ENCODE assay signal across 8 cellular contexts in the genomic region with DNA sequence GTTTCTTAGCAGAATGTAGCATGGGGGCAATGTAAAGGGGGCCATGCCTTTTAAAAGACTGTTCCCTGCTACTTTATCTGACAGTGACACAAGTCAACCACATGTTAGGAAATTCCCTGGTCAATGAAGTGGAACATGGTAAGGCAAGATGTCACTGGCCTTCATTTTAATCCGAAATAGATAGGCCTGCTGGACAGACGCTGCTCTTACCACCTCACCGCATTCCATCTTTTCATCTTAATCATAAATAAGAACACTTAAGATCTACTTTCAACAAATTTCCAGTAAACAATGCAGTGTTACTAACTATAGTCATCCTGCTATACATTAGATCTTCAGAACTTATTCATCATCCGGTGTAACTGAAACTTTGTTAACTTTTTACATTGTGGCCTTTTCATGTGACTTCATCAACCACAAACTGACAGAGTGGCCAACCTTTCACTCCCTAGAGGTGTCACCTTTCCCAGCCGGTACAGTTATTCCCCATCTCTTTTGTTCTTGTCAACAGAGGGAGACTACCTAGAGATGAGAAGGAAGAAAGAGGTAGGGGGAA. TPM values are rescaled to one million over a fixed set of nuclear protein-coding genes. Genes with fewer than 3 reads are reported as not detected.
DNase-seq lines count a peak whose midpoint lies in the region; ATAC-seq and TF ChIP-seq lines count a peak whose summit lies in the region.

No MANE protein-coding gene starts in this region.

- TF ChIP-seq EP300 in esophagus muscularis mucosa (IDR thresholded peaks at IDR 0.05): no peak

- H3K4me3 Mint-ChIP-seq in activated naive CD8-positive, alpha-beta T cell treated with anti-CD3 and anti-CD28 coated beads for 36 hours: no peak overlapping the region
- H3K4me3 Mint-ChIP-seq in CD4-positive, alpha-beta memory T cell: peak overlapping the region in 1 of 8 donors; percentile 28

- DNase-seq in Daoy (ENCODE audit: low read depth): peak; percentile 71
- DNase-seq in activated naive CD8-positive, alpha-beta T cell treated with anti-CD3 and anti-CD28 coated beads for 36 hours: peak; percentile 17
- DNase-seq in T-helper 9 cell: no peak
- no peak for DNase-seq in caudate nucleus (lab: John Stamatoyannopoulos, UW)
- no peak for DNase-seq in CD4-positive, alpha-beta memory T cell
- DNase-seq in esophagus muscularis mucosa (ENCODE audit: extremely low spot score): no peak

- H3K36me3 ChIP-seq in CD4-positive, alpha-beta memory T cell (ENCODE audit: insufficient read depth, low read length): no peaks in the 10 kb centered on the region
- no peaks in the 10 kb centered on the region for H3K36me3 ChIP-seq in esophagus muscularis mucosa

- WGBS in esophagus muscularis mucosa: 63% methylated on average over 5 of the region's 5 CpGs

- H3K4me3 ChIP-seq in CD4-positive, alpha-beta memory T cell (ENCODE audit: low read length in 2 of 2): no peak overlapping the region
- no peak overlapping the region for H3K4me3 ChIP-seq in esophagus muscularis mucosa

- H3K36me3 Mint-ChIP-seq in activated naive CD8-positive, alpha-beta T cell treated with anti-CD3 and anti-CD28 coated beads for 36 hours: peaks cover 3% of the 10 kb centered on the region
- no peaks in the 10 kb centered on the region for H3K36me3 Mint-ChIP-seq in CD4-positive, alpha-beta memory T cell

- H3K27ac ChIP-seq in caudate nucleus (ENCODE audit: low read depth, low read length) (no peak overlapping the region), esophagus muscularis mucosa (replicated peaks in 1 of 4) (no peak overlapping the region)
- no peak overlapping the region for H3K27ac ChIP-seq in CD4-positive, alpha-beta memory T cell (ENCODE audit: low read depth, low read length)

- no peaks in the 10 kb centered on the region for H3K9me3 Mint-ChIP-seq in activated naive CD8-positive, alpha-beta T cell treated with anti-CD3 and anti-CD28 coated beads for 36 hours
- H3K9me3 Mint-ChIP-seq in CD4-positive, alpha-beta memory T cell: peaks cover 0 to 5% (median 0%) of the 10 kb centered on the region in 8 donors

- intact Hi-C loops in CD4-positive, alpha-beta memory T cell (cut with micrococcal nuclease): no loop called here
- intact Hi-C loops in esophagus muscularis mucosa (cut with DNase I): no loop called here

- peak; percentile 91 for ATAC-seq in GM19438 (IDR thresholded peaks at IDR 0.05; ENCODE audit: low read depth, unreplicated experiment)
- peak; percentile 91 for ATAC-seq in HG03159 (IDR thresholded peaks at IDR 0.05; ENCODE audit: unreplicated experiment)

- peak overlapping the region; percentile 77 for H3K27ac Mint-ChIP-seq in activated naive CD8-positive, alpha-beta T cell treated with anti-CD3 and anti-CD28 coated beads for 36 hours
- H3K27ac Mint-ChIP-seq in CD4-positive, alpha-beta memory T cell: peak overlapping the region in 2 of 7 donors; percentile 10 to 50

- no peaks in the 10 kb centered on the region for H3K27me3 Mint-ChIP-seq in activated naive CD8-positive, alpha-beta T cell treated with anti-CD3 and anti-CD28 coated beads for 36 hours
- H3K27me3 Mint-ChIP-seq in CD4-positive, alpha-beta memory T cell: peaks cover 3 to 6% of the 10 kb centered on the region in 2 donors

- no peak for TF ChIP-seq POLR2A in esophagus muscularis mucosa (IDR thresholded peaks at IDR 0.05; ENCODE audit: low read depth)

- H3K4me1 Mint-ChIP-seq in activated naive CD8-positive, alpha-beta T cell treated with anti-CD3 and anti-CD28 coated beads for 36 hours: peaks cover 26% of the 10 kb centered on the region
- peaks cover 12 to 17% (median 15%) of the 10 kb centered on the region in 4 donors for H3K4me1 Mint-ChIP-seq in CD4-positive, alpha-beta memory T cell

- no peaks in the 10 kb centered on the region for H3K9me3 ChIP-seq in CD4-positive, alpha-beta memory T cell (ENCODE audit: control insufficient read depth in 1 of 2, low read length in 2 of 2)
- no peaks in the 10 kb centered on the region for H3K9me3 ChIP-seq in esophagus muscularis mucosa

- POLR2A ChIA-PET in CD4-positive, alpha-beta memory T cell (lab: Charles Lee; ENCODE audit: partially characterized antibody): no interaction called here

- no peaks in the 10 kb centered on the region for H3K27me3 ChIP-seq in CD4-positive, alpha-beta memory T cell (ENCODE audit: insufficient read depth, low read length)
- no peaks in the 10 kb centered on the region for H3K27me3 ChIP-seq in esophagus muscularis mucosa

- CTCF ChIA-PET in CD4-positive, alpha-beta memory T cell (lab: Charles Lee; ENCODE audit: partially characterized antibody): interaction anchor here (1.0 to 2.6 kb wide), 2 partner anchors 10 to 11 kb away, joined by 4 to 12 read pairs; no protein-coding TSS in a partner anchor

- no peaks in the 10 kb centered on the region for H3K4me1 ChIP-seq in CD4-positive, alpha-beta memory T cell (ENCODE audit: insufficient read depth, low read length)
- no peaks in the 10 kb centered on the region for H3K4me1 ChIP-seq in esophagus muscularis mucosa

- no peak for TF ChIP-seq CTCF in esophagus muscularis mucosa (IDR thresholded peaks at IDR 0.05)

RNA-seq across cellular contexts. Expression of gene ASB4, which starts 15.6 kb away (rescaled TPM):
- 0.06 TPM in 1 of 2 replicates, not detected in the other for total RNA-seq in Daoy (2014; rRNA removed; shearing (Covaris generic))
- total RNA-seq in activated naive CD8-positive, alpha-beta T cell treated with anti-CD3 and anti-CD28 coated beads for 36 hours: not detected
- total RNA-seq in CD4-positive, alpha-beta memory T cell: not detected
- not detected for polyA plus RNA-seq in CD4-positive, alpha-beta memory T cell
- total RNA-seq in esophagus muscularis mucosa: under 1 TPM in 2 of 4 donors, not detected in 2; under 0.01 to 0.32 TPM

Comparison
In these comparisons a context has a peak if more than half of its experiments do, and no peak if none do; other contexts are left out.
1. DNase-seq: peak in Daoy (single experiment) and activated naive CD8-positive, alpha-beta T cell treated with anti-CD3 and anti-CD28 coated beads for 36 hours (single experiment); none in T-helper 9 cell (single experiment), caudate nucleus (0 of 61), CD4-positive, alpha-beta memory T cell (0 of 5) and esophagus muscularis mucosa (single experiment).